ENCODE assay signal across 1 cellular context in genomic region chr11:70202898-70203748, GRCh38.
TF ChIP-seq lines count a peak whose summit lies in the region.

TSS of gene FADD (plus strand) at chr11:70203296. CDS start at chr11:70203460, 164 bp downstream.

TF ChIP-seq in K562, 482 proteins besides CTCF, POLR2A, EP300 and RAD21 (continued from another document and continues in another):
- TF ChIP-seq USF2 (CRISPR knock-in tag; IDR thresholded peaks at IDR 0.05), result peak; percentile 73
- TF ChIP-seq VEZF1 (CRISPR knock-in tag; IDR thresholded peaks at IDR 0.05), result peak; percentile 67
- TF ChIP-seq MEF2A (IDR thresholded peaks at IDR 0.05; ENCODE audit: control insufficient read depth, low read depth, low read length), result no peak
- peak; percentile 56; the same call in 1 of the 2 replicates for TF ChIP-seq ZBTB7A (IDR thresholded peaks at IDR 0.05; ENCODE audit: borderline replicate concordance, control insufficient read depth, low read depth, low read length)
- no peak for TF ChIP-seq ETV6 (IDR thresholded peaks at IDR 0.05; ENCODE audit: borderline replicate concordance in 1 of 2, low read depth in 2 of 2, low read length in 1 of 2)
- TF ChIP-seq ETV6 (CRISPR knock-in tag; IDR thresholded peaks at IDR 0.05; ENCODE audit: borderline replicate concordance), result no peak
- peak; percentile 96 for TF ChIP-seq CHD1 (IDR thresholded peaks at IDR 0.05; ENCODE audit: low read length)
- TF ChIP-seq SREBF2 (CRISPR knock-in tag; IDR thresholded peaks at IDR 0.05), result no peak
- peak; percentile 9 to 55 for TF ChIP-seq E2F6 (IDR thresholded peaks at IDR 0.05; ENCODE audit: borderline replicate concordance in 1 of 2, extremely low read depth in 1 of 2, insufficient read depth in 1 of 2, insufficient read length in 1 of 2, low read depth in 1 of 2, low read length in 1 of 2, poor library complexity in 1 of 2, severe bottlenecking in 1 of 2)
- peak; percentile 54 for TF ChIP-seq MAX (CRISPR knock-in tag; IDR thresholded peaks at IDR 0.05)
- peak; percentile 31; the same call in 1 of the 2 replicates for TF ChIP-seq ZNF511 (CRISPR knock-in tag; IDR thresholded peaks at IDR 0.05)
- peak; percentile 26; the same call in 1 of the 2 replicates for TF ChIP-seq GATA2 (CRISPR knock-in tag; IDR thresholded peaks at IDR 0.05)
- peak; percentile 75 for TF ChIP-seq CXXC5 (CRISPR knock-in tag; IDR thresholded peaks at IDR 0.05)
- no peak for TF ChIP-seq ZBTB49 (CRISPR knock-in tag; IDR thresholded peaks at IDR 0.05; ENCODE audit: borderline replicate concordance)
- TF ChIP-seq HEY1 (CRISPR knock-in tag; IDR thresholded peaks at IDR 0.05; ENCODE audit: borderline replicate concordance), result peak; percentile 70; the same call in 1 of the 2 replicates
- TF ChIP-seq ETV5 (CRISPR knock-in tag; IDR thresholded peaks at IDR 0.05; ENCODE audit: low read depth), result peak; percentile 66; the same call in 1 of the 2 replicates
- peak; percentile 23; the same call in 1 of the 2 replicates for TF ChIP-seq NFIC (IDR thresholded peaks at IDR 0.05)
- TF ChIP-seq ZNF764 (CRISPR knock-in tag; IDR thresholded peaks at IDR 0.05; ENCODE audit: low read depth), result no peak
- TF ChIP-seq PML (IDR thresholded peaks at IDR 0.05; ENCODE audit: low read length), result peak; percentile 50; the same call in 1 of the 2 replicates
- 0 out of 2 replicates have a peak, but pooled peaks have one; percentile 17 for TF ChIP-seq MTA3 (IDR thresholded peaks at IDR 0.05; ENCODE audit: borderline replicate concordance)
- no peak for TF ChIP-seq IRF1 (CRISPR knock-in tag; IDR thresholded peaks at IDR 0.05; ENCODE audit: borderline replicate concordance)
- 0 out of 2 replicates have a peak, but pooled peaks have one; percentile 28 for TF ChIP-seq ZFPM2 (CRISPR knock-in tag; IDR thresholded peaks at IDR 0.05)
- TF ChIP-seq GTF3C2 (IDR thresholded peaks at IDR 0.05; ENCODE audit: borderline replicate concordance, extremely low read depth, insufficient read length), result no peak
- no peak for TF ChIP-seq DACH1 (IDR thresholded peaks at IDR 0.05; ENCODE audit: partially characterized antibody)
- peak; percentile 39; the same call in 1 of the 2 replicates for TF ChIP-seq RAD51 (IDR thresholded peaks at IDR 0.05; ENCODE audit: borderline replicate concordance, low read depth)
- peak; percentile 49; the same call in 1 of the 2 replicates for TF ChIP-seq FOXK1 (CRISPR knock-in tag; IDR thresholded peaks at IDR 0.05; ENCODE audit: borderline replicate concordance)
- peak; percentile 62 for TF ChIP-seq MGA (IDR thresholded peaks at IDR 0.05)
- no peak for TF ChIP-seq ZNF174 (CRISPR knock-in tag; IDR thresholded peaks at IDR 0.05)
- TF ChIP-seq CBX1 (IDR thresholded peaks at IDR 0.05; ENCODE audit: low read depth), result peak; percentile 14; the same call in 1 of the 2 replicates
- peak; percentile 97 for TF ChIP-seq ELF1 (tag; IDR thresholded peaks at IDR 0.05)
- TF ChIP-seq BRD4 (IDR thresholded peaks at IDR 0.05), result peak; percentile 80; the same call in 1 of the 2 replicates
- no peak for TF ChIP-seq SNIP1 (IDR thresholded peaks at IDR 0.05; ENCODE audit: low read depth)
